In genomic region chr11:45922425-45923082, GRCh38 we compare ENCODE assay signal across 8 cellular contexts. TPM values are rescaled to one million over a fixed set of nuclear protein-coding genes. Genes with fewer than 3 reads are reported as not detected.
DNase-seq lines count a peak whose midpoint lies in the region; TF ChIP-seq lines count a peak whose summit lies in the region.

TSS of gene LARGE2 (plus strand) at chr11:45922656. CDS start at chr11:45922883, 227 bp downstream.

- H4K12ac ChIP-seq in trophoblast cell (ENCODE audit: low read depth, low read length): no peak within 1 kb of the TSS

- 1 to 4% methylated on average over 32 to 73 of the region's 73 CpGs for WGBS in esophagus, 2 donors
- WGBS in trophoblast cell (ENCODE audit: extremely low coverage, insufficient coverage, insufficient read length): no CpG with 5 or more reads among the region's 73 CpGs

- peaks cover 9% of the 10 kb centered on the region for H3K79me1 ChIP-seq in trophoblast cell (ENCODE audit: low read length)

- H3K9me3 ChIP-seq in SJSA1 (replicated peaks) (peaks cover 5% of the 10 kb centered on the region), esophagus (ENCODE audit: control insufficient read depth in 2 of 2, insufficient read depth in 1 of 2, low read depth in 1 of 2, low read length in 1 of 2) (no peaks in the 10 kb centered on the region), trophoblast cell (ENCODE audit: insufficient read depth, low read depth, low read length) (peaks cover 4% of the 10 kb centered on the region)

- no peak within 1 kb of the TSS for H4K91ac ChIP-seq in trophoblast cell (ENCODE audit: low read depth, low read length)

- CTCF ChIA-PET in GM10248 (lab: Yijun Ruan, JAX): interaction anchor here (0.8 to 1.6 kb wide), 3 partner anchors 8 to 151 kb away, joined by 3 to 6 read pairs (median 3); no protein-coding TSS in a partner anchor

- H3K14ac ChIP-seq in trophoblast cell (ENCODE audit: low read length): no peak within 1 kb of the TSS

- H3K4ac ChIP-seq in trophoblast cell (ENCODE audit: low read depth, low read length): no peak within 1 kb of the TSS

- DNase-seq in activated CD8-positive, alpha-beta memory T cell treated with anti-CD3 and anti-CD28 coated beads for 24 hours: peak; percentile 75
- DNase-seq in activated CD8-positive, alpha-beta memory T cell treated with anti-CD3 and anti-CD28 coated beads, Interleukin-2, amount 50 U/mL, for 48 hours: no peak
- DNase-seq in SJSA1 (ENCODE audit: low read depth in 1 of 2, low spot score in 2 of 2): peak in 1 of 2 experiments; percentile 38
- peak in 1 of 2 donors; percentile 33 for DNase-seq in trophoblast cell
- DNase-seq in substantia nigra (lab: John Stamatoyannopoulos, UW): no peak
- DNase-seq in GM10248 (ENCODE audit: extremely low spot score): no peak
- no peak for DNase-seq in GM03348 (ENCODE audit: low spot score)

- POLR2A ChIA-PET in GM10248 (lab: Yijun Ruan, JAX): no interaction called here

- no peak within 1 kb of the TSS for H2BK12ac ChIP-seq in trophoblast cell (ENCODE audit: low read length)

- H3K27me3 ChIP-seq in SJSA1 (replicated peaks) (peaks cover 34% of the 10 kb centered on the region), esophagus (ENCODE audit: control insufficient read depth in 1 of 2, insufficient read depth in 2 of 2, low read length in 2 of 2) (no peaks in the 10 kb centered on the region), trophoblast cell (ENCODE audit: insufficient read depth, low read length) (peaks cover 21% of the 10 kb centered on the region)

- H3K79me2 ChIP-seq in trophoblast cell (ENCODE audit: control insufficient read depth, insufficient read depth, low read length, poor library complexity): no peaks in the 10 kb centered on the region

- H2BK5ac ChIP-seq in trophoblast cell (ENCODE audit: low read depth, low read length, poor library complexity): no peak within 1 kb of the TSS

- no peak within 1 kb of the TSS for H2BK120ac ChIP-seq in trophoblast cell (ENCODE audit: insufficient read depth, low read length, poor library complexity)

- TF ChIP-seq CTCF in GM10248 (IDR thresholded peaks at IDR 0.05; ENCODE audit: control extremely low read depth, extremely low read depth, low read depth, missing control alignments): no peak

- H2AK5ac ChIP-seq in trophoblast cell (ENCODE audit: low read length): no peak within 1 kb of the TSS

- H3K9ac ChIP-seq in trophoblast cell (ENCODE audit: low read length): no peak within 1 kb of the TSS

- H3K18ac ChIP-seq in trophoblast cell (ENCODE audit: low read length): no peak within 1 kb of the TSS

- H3K27ac ChIP-seq in SJSA1 (no peak within 1 kb of the TSS), esophagus (ENCODE audit: low read depth in 2 of 2, low read length in 1 of 2) (peak within 1 kb of the TSS in 1 of 2 donors; percentile 27), trophoblast cell (ENCODE audit: low read depth, low read length) (no peak within 1 kb of the TSS), substantia nigra (ENCODE audit: low read depth, low read length, poor library complexity, severe bottlenecking) (no peak within 1 kb of the TSS)

- H3K23ac ChIP-seq in trophoblast cell (ENCODE audit: low read length): no peak within 1 kb of the TSS

- H3K36me3 ChIP-seq in SJSA1: peaks cover 2% of the 10 kb centered on the region
- peaks cover 0 to 6% of the 10 kb centered on the region in 2 donors for H3K36me3 ChIP-seq in esophagus (ENCODE audit: control insufficient read depth in 2 of 2, insufficient read depth in 2 of 2, low read length in 1 of 2)
- H3K36me3 ChIP-seq in trophoblast cell (ENCODE audit: control insufficient read depth in 1 of 2, insufficient read depth in 2 of 2, low read length in 2 of 2): no peaks in the 10 kb centered on the region

- H2AFZ ChIP-seq in trophoblast cell (ENCODE audit: insufficient read depth, low read length, poor library complexity): no peak within 1 kb of the TSS

- H3K4me1 ChIP-seq in SJSA1 (replicated peaks) (peaks cover 13% of the 10 kb centered on the region), esophagus (ENCODE audit: control insufficient read depth in 2 of 2, insufficient read depth in 2 of 2, low read length in 1 of 2) (peaks cover 2 to 13% of the 10 kb centered on the region in 2 donors), trophoblast cell (ENCODE audit: control insufficient read depth in 1 of 2, insufficient read depth in 2 of 2, low read length in 2 of 2) (peaks cover 13 to 27% of the 10 kb centered on the region in 2 experiments)

- peak within 1 kb of the TSS; percentile 65 for H3K4me2 ChIP-seq in trophoblast cell (ENCODE audit: low read length)

- no peak within 1 kb of the TSS for H4K8ac ChIP-seq in trophoblast cell (ENCODE audit: low read depth, low read length)

- H3K4me3 ChIP-seq in SJSA1 (peak within 1 kb of the TSS; percentile 5; the same call in 1 of the 2 replicates), esophagus (ENCODE audit: low read depth in 1 of 2, low read length in 2 of 2) (peak within 1 kb of the TSS; percentile 51 to 57), trophoblast cell (ENCODE audit: low read depth, low read length) (peak within 1 kb of the TSS; percentile 21)

RNA-seq across cellular contexts. Expression of gene LARGE2, which starts in this region (rescaled TPM):
- total RNA-seq in SJSA1 (2014; rRNA removed; shearing (Covaris generic)): not detected in 2 replicates
- polyA plus RNA-seq in esophagus: 10 to 100 TPM; 20.7 to 45.8 TPM
- 7.3 and 8.4 TPM in 2 replicates for polyA plus RNA-seq in trophoblast cell (2013)
